In genomic region chr15:73926191-73927002, GRCh38 we compare ENCODE assay signal across 8 cellular contexts. TPM values are rescaled to one million over a fixed set of nuclear protein-coding genes. Genes with fewer than 3 reads are reported as not detected.
DNase-seq lines count a peak whose midpoint lies in the region; ATAC-seq and TF ChIP-seq lines count a peak whose summit lies in the region.

LOXL1 (plus strand) TSS chr15:73926462; CDS start chr15:73926784, 322 bp downstream.

- H3K9me3 ChIP-seq in body of pancreas = no peaks in the 10 kb centered on the region

- WGBS in body of pancreas, 2 donors = 10 to 15% methylated on average over 6 to 46 of the region's 48 CpGs

- intact Hi-C loops in body of pancreas (cut with DNase I) = no loop called here

- ATAC-seq in body of pancreas (peak; percentile 59), HG02981 (IDR thresholded peaks at IDR 0.05; ENCODE audit: unreplicated experiment) (no peak), HG03565 (IDR thresholded peaks at IDR 0.05; ENCODE audit: unreplicated experiment) (no peak)

- H3K4me1 ChIP-seq in body of pancreas (peaks cover 59% of the 10 kb centered on the region), rectal smooth muscle tissue (ENCODE audit: control insufficient read depth, insufficient read depth, low read length) (peaks cover 25% of the 10 kb centered on the region)

- TF ChIP-seq POLR2A in body of pancreas (IDR thresholded peaks at IDR 0.05) = peak; percentile 65 to 76 (median 73)

- peak within 1 kb of the TSS; percentile 10 for H3K9ac ChIP-seq in rectal smooth muscle tissue (ENCODE audit: low read length)

- peak within 1 kb of the TSS; percentile 66 to 89 (median 84) for H3K27ac ChIP-seq in body of pancreas
- H3K27ac ChIP-seq in rectal smooth muscle tissue (ENCODE audit: low read depth, low read length) = peak within 1 kb of the TSS; percentile 94

- TF ChIP-seq CTCF in body of pancreas (IDR thresholded peaks at IDR 0.05) = no peak

- H3K36me3 ChIP-seq in body of pancreas (replicated peaks in 1 of 2; ENCODE audit: insufficient read depth in 1 of 2, low read depth in 2 of 2) = no peaks in the 10 kb centered on the region
- no peaks in the 10 kb centered on the region for H3K36me3 ChIP-seq in rectal smooth muscle tissue (ENCODE audit: control insufficient read depth, insufficient read depth, low read length)

- H3K27me3 ChIP-seq in body of pancreas (no peaks in the 10 kb centered on the region), rectal smooth muscle tissue (ENCODE audit: control insufficient read depth, insufficient read depth, low read length) (no peaks in the 10 kb centered on the region)

- H3K4me3 ChIP-seq in body of pancreas (peak within 1 kb of the TSS; percentile 37 to 80), rectal smooth muscle tissue (ENCODE audit: low read length) (peak within 1 kb of the TSS; percentile 64)

- DNase-seq in G401 (ENCODE audit: low spot score) (peak; percentile 33), NCI-H2171 treated with DMSO at 0.1 percent for 48 hours (lab: John Stamatoyannopoulos, UW) (peak; percentile 73), body of pancreas (peak; percentile 67 to 79 (median 76)), iPS DF 19.7 (ENCODE audit: low read depth, low spot score) (peak; percentile 68), NCI-H2081 (lab: John Stamatoyannopoulos, UW) (no peak)

- in situ Hi-C loops in G401 (cut with HindIII; ENCODE audit: low sequenced_read_pairs) = no loop called here

RNA-seq across cellular contexts. Expression of gene LOXL1, which starts in this region (rescaled TPM):
- total RNA-seq in G401 (2014; rRNA removed; shearing (Covaris generic)) = 77.4 and 117 TPM in 2 replicates
- total RNA-seq in body of pancreas = 10 to 100 TPM in 1 of 2 donors, 1 to 10 TPM in 1; 8.6 to 14.5 TPM

Comparison
In these comparisons a context has a peak if more than half of its experiments do, and no peak if none do; other contexts are left out.
1. DNase-seq: peak in G401 (single experiment), NCI-H2171 treated with DMSO at 0.1 percent for 48 hours (single experiment), body of pancreas (4 of 4) and iPS DF 19.7 (single experiment); none in NCI-H2081 (0 of 2).